In genomic region chr6:147479857-147480256, GRCh38 we compare ENCODE assay signal across 1 cellular context.
TF ChIP-seq lines count a peak whose summit lies in the region.

No MANE protein-coding gene starts in this region.

TF ChIP-seq in K562, 482 proteins besides CTCF, POLR2A, EP300 and RAD21 (continued from another document and continues in another):
- TF ChIP-seq ZBTB40 (IDR thresholded peaks at IDR 0.05) (no peak), ZBTB40 (CRISPR knock-in tag; IDR thresholded peaks at IDR 0.05) (no peak), NFE2 (IDR thresholded peaks at IDR 0.05; ENCODE audit: low read depth) (peak; percentile 98), RERE (CRISPR knock-in tag; IDR thresholded peaks at IDR 0.05; ENCODE audit: borderline replicate concordance) (no peak), LCOR (CRISPR knock-in tag; IDR thresholded peaks at IDR 0.05) (no peak), ATF6 (CRISPR knock-in tag; IDR thresholded peaks at IDR 0.05) (no peak), HNRNPUL1 (IDR thresholded peaks at IDR 0.05; ENCODE audit: low read length) (no peak), SAFB (IDR thresholded peaks at IDR 0.05; ENCODE audit: borderline replicate concordance, low read depth, low read length) (no peak), SOX6 (IDR thresholded peaks at IDR 0.05) (no peak; the same call in 1 of the 2 replicates), FOSL1 (tag; conservative IDR thresholded peaks at IDR 0.05) (0 out of 2 replicates have a peak, but pooled peaks have one; percentile 10), TSHZ1 (CRISPR knock-in tag; IDR thresholded peaks at IDR 0.05) (no peak), GATAD2B (IDR thresholded peaks at IDR 0.05; ENCODE audit: borderline replicate concordance) (no peak), ZNF134 (CRISPR knock-in tag; conservative IDR thresholded peaks at IDR 0.05) (no peak), E2F1 (CRISPR knock-in tag; IDR thresholded peaks at IDR 0.05) (no peak), REST (CRISPR knock-in tag; IDR thresholded peaks at IDR 0.05; ENCODE audit: low read depth) (no peak), SIX5 (IDR thresholded peaks at IDR 0.05; ENCODE audit: borderline replicate concordance in 1 of 2, insufficient read depth in 1 of 2, low read depth in 1 of 2, low read length in 2 of 2) (no peak), PREB (CRISPR knock-in tag; IDR thresholded peaks at IDR 0.05) (no peak), MEIS2 (IDR thresholded peaks at IDR 0.05; ENCODE audit: partially characterized antibody) (peak; percentile 65), ARID3B (CRISPR knock-in tag; IDR thresholded peaks at IDR 0.05; ENCODE audit: borderline replicate concordance) (no peak), RBBP5 (IDR thresholded peaks at IDR 0.05; ENCODE audit: borderline replicate concordance, insufficient read depth, low read length, poor library complexity, severe bottlenecking) (no peak), TAL1 (IDR thresholded peaks at IDR 0.05) (no peak), FOS (IDR thresholded peaks at IDR 0.05; ENCODE audit: extremely low read depth, insufficient read length) (no peak)
